Comparison of ENCODE assay signal across 18 cellular contexts in genomic region chr9:18596920-18597319, GRCh38.
DNase-seq lines count a peak whose midpoint lies in the region; ATAC-seq and TF ChIP-seq lines count a peak whose summit lies in the region.
"Had no signal": no experiment of that assay in that cellular context is flagged by ENCODE, and none has a peak within 500 bp of the region (broad histone marks: within the 10 kb centered on the region; RNA-seq: fewer than 3 reads in every experiment).

No MANE protein-coding gene starts in this region.

- DNase-seq in GM04503 (ENCODE audit: low read depth) (peak; percentile 66), NCI-H69 (lab: John Stamatoyannopoulos, UW) (peak; percentile 58), choroid plexus epithelial cell (ENCODE audit: low read depth) (peak; percentile 66), skeletal muscle cell (ENCODE audit: low read depth) (peak; percentile 59), heart left ventricle (no peak), T-helper 17 cell (no peak)
- DNase-seq: activated CD4-positive, alpha-beta T cell treated with anti-CD3 and anti-CD28 coated beads, Interleukin-2, amount 50 U/mL, for 4 hours; activated naive CD8-positive, alpha-beta T cell treated with anti-CD3 and anti-CD28 coated beads, Interleukin-2, amount 50 U/mL, for 24 hours; DMS153; endodermal cell; NCI-H1417; NCI-H2227 treated with DMSO at 0.1 percent for 48 hours; stimulated activated CD4-positive, alpha-beta T cell treated with anti-CD3 and anti-CD28 coated beads, Interleukin-1b, Interleukin-23, amount 100 ng/mL, for 48 hours; substantia nigra had no signal

- H3K4me3 ChIP-seq in choroid plexus epithelial cell (ENCODE audit: low read depth, low read length): no peak overlapping the region
- H3K4me3 ChIP-seq in skeletal muscle cell (ENCODE audit: low read depth, low read length): no peak overlapping the region
- no peak overlapping the region for H3K4me3 ChIP-seq in heart left ventricle
- H3K4me3 ChIP-seq: BLaER1 treated with 17β-estradiol and CSF1 and Interleukin-3, amounts not matched to agents 10 nM and 100 nM; right atrium auricular region had no signal

- H3K4me1 ChIP-seq in heart left ventricle: peaks cover 0 to 7% (median 0%) of the 10 kb centered on the region in 12 donors
- H3K4me1 ChIP-seq: right atrium auricular region had no signal

- no peak for ATAC-seq in heart left ventricle
- ATAC-seq in T-helper 17 cell: no peak
- ATAC-seq in GM18498 (IDR thresholded peaks at IDR 0.05; ENCODE audit: unreplicated experiment): no peak
- no peak for ATAC-seq in esophagus mucosa
- ATAC-seq: activated naive CD8-positive, alpha-beta T cell treated with anti-CD3 and anti-CD28 coated beads, Interleukin-2, amount 50 U/mL, for 24 hours had no signal

- no peaks in the 10 kb centered on the region for H3K27me3 ChIP-seq in heart left ventricle
- H3K27me3 ChIP-seq: BLaER1 treated with 17β-estradiol and CSF1 and Interleukin-3, amounts not matched to agents 10 nM and 100 nM; right atrium auricular region had no signal

- 72 to 90% (median 80%) methylated on average over 1 of the region's 1 CpG for WGBS in heart left ventricle, 4 donors

- TF ChIP-seq CTCF in choroid plexus epithelial cell (conservative IDR thresholded peaks at IDR 0.05; ENCODE audit: low read depth, low read length): no peak
- no peak for TF ChIP-seq CTCF in heart left ventricle (IDR thresholded peaks at IDR 0.05)

- H3K27ac ChIP-seq in heart left ventricle: peak overlapping the region in 1 of 12 donors; percentile 40
- H3K27ac ChIP-seq: BLaER1 treated with 17β-estradiol and CSF1 and Interleukin-3, amounts not matched to agents 10 nM and 100 nM; right atrium auricular region had no signal

- H3K27me3 Mint-ChIP-seq in T-helper 17 cell: no peaks in the 10 kb centered on the region
- H3K27me3 Mint-ChIP-seq: activated naive CD8-positive, alpha-beta T cell treated with anti-CD3 and anti-CD28 coated beads, Interleukin-2, amount 50 U/mL, for 24 hours had no signal

- H3K36me3 Mint-ChIP-seq in T-helper 17 cell (ENCODE audit: low read depth): no peaks in the 10 kb centered on the region

- H3K27ac Mint-ChIP-seq in T-helper 17 cell: no peak overlapping the region
- H3K27ac Mint-ChIP-seq: activated naive CD8-positive, alpha-beta T cell treated with anti-CD3 and anti-CD28 coated beads, Interleukin-2, amount 50 U/mL, for 24 hours; endodermal cell had no signal

- no peaks in the 10 kb centered on the region for H3K4me1 Mint-ChIP-seq in T-helper 17 cell
- H3K4me1 Mint-ChIP-seq: activated naive CD8-positive, alpha-beta T cell treated with anti-CD3 and anti-CD28 coated beads, Interleukin-2, amount 50 U/mL, for 24 hours; endodermal cell had no signal

- no peaks in the 10 kb centered on the region for H3K36me3 ChIP-seq in heart left ventricle
- H3K36me3 ChIP-seq: BLaER1 treated with 17β-estradiol and CSF1 and Interleukin-3, amounts not matched to agents 10 nM and 100 nM; right atrium auricular region had no signal

- peaks cover 0 to 34% (median 4%) of the 10 kb centered on the region in 12 donors for H3K9me3 ChIP-seq in heart left ventricle
- no peaks in the 10 kb centered on the region for H3K9me3 ChIP-seq in T-helper 17 cell (ENCODE audit: control insufficient read depth, low read length, poor library complexity, severe bottlenecking)

- no peak overlapping the region for H3K4me3 Mint-ChIP-seq in T-helper 17 cell
- H3K4me3 Mint-ChIP-seq: activated naive CD8-positive, alpha-beta T cell treated with anti-CD3 and anti-CD28 coated beads, Interleukin-2, amount 50 U/mL, for 24 hours; endodermal cell had no signal

- intact Hi-C loops in heart left ventricle (cut with DNase I): no loop called here

- no peak for TF ChIP-seq POLR2A in heart left ventricle (IDR thresholded peaks at IDR 0.05)

Comparison
In these comparisons a context has a peak if more than half of its experiments do, and no peak if none do; other contexts are left out.
1. DNase-seq: peak in GM04503 (single experiment), NCI-H69 (single experiment), choroid plexus epithelial cell (single experiment) and skeletal muscle cell (single experiment); none in heart left ventricle (0 of 5) and T-helper 17 cell (0 of 3).